14 cellular contexts compared by ENCODE assay signal in genomic region chr6:41766043-41766664, GRCh38. TPM values are rescaled to one million over a fixed set of nuclear protein-coding genes. Genes with fewer than 3 reads are reported as not detected.
"Had no signal": no experiment of that assay in that cellular context is flagged by ENCODE, and none has a peak within 500 bp of the region (broad histone marks: within the 10 kb centered on the region; RNA-seq: fewer than 3 reads in every experiment).

No MANE protein-coding gene starts in this region.

RNA-seq across cellular contexts. Expression of gene PRICKLE4, which starts 14.4 kb away (rescaled TPM):
- total RNA-seq: activated CD4-positive, alpha-beta T cell treated with anti-CD3 and anti-CD28 coated beads, Interleukin-2, amount 10 ng/mL, durations not matched to agents 24 days and 14 days; activated CD8-positive, alpha-beta memory T cell treated with anti-CD3 and anti-CD28 coated beads for 36 hours; activated naive CD8-positive, alpha-beta T cell treated with anti-CD3 and anti-CD28 coated beads, Interleukin-2, amount 10 ng/mL, durations not matched to agents 7 days and 5 days; naive thymus-derived CD8-positive, alpha-beta T cell had no signal
- polyA plus RNA-seq: naive thymus-derived CD8-positive, alpha-beta T cell; smooth muscle cell had no signal

RNA-seq across cellular contexts. Expression of gene PGC, which starts 19.0 kb away (rescaled TPM):
- total RNA-seq: activated CD4-positive, alpha-beta memory T cell treated with anti-CD3 and anti-CD28 coated beads for 36 hours; activated CD4-positive, alpha-beta T cell treated with anti-CD3 and anti-CD28 coated beads, Interleukin-2, amount 10 ng/mL, durations not matched to agents 24 days and 14 days; activated CD8-positive, alpha-beta memory T cell treated with anti-CD3 and anti-CD28 coated beads for 36 hours; activated naive CD8-positive, alpha-beta T cell treated with anti-CD3 and anti-CD28 coated beads, Interleukin-2, amount 10 ng/mL, durations not matched to agents 7 days and 5 days; astrocyte; chondrocyte; gastrocnemius medialis; left cardiac atrium; naive thymus-derived CD8-positive, alpha-beta T cell; neural crest cell; psoas muscle; sigmoid colon; smooth muscle cell had no signal
- polyA plus RNA-seq: keratinocyte; naive thymus-derived CD8-positive, alpha-beta T cell; smooth muscle cell had no signal
